Comparison of ENCODE assay signal across 21 cellular contexts in the genomic region with DNA sequence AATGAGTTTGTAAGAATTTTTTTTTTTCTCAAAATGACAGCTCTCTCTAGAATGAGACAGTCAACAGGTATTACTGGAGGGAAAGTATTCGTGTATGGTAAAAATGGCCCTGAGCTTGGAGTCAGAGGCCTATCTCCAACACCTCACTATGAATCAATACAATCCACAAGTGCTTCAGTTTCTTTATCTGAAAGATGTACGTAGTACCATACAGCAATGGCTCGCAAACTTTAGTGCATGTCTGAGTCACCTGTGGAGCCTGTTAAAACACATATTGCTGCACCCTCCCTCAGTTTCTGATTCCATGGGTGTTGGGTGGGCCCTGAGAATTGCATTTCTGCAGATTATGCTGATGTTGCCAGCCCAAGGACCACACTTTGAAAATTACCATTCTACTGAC. TPM values are rescaled to one million over a fixed set of nuclear protein-coding genes. Genes with fewer than 3 reads are reported as not detected.
A peak's percentile ranks its signal among the peaks of the same experiment; 100 is the strongest.
DNase-seq lines count a peak whose midpoint lies in the region; ATAC-seq and TF ChIP-seq lines count a peak whose summit lies in the region.
"Had no signal": no experiment of that assay in that cellular context is flagged by ENCODE, and none has a peak within 500 bp of the region (broad histone marks: within the 10 kb centered on the region; RNA-seq: fewer than 3 reads in every experiment).

No MANE protein-coding gene starts in this region.

- no peaks in the 10 kb centered on the region for H3K36me3 Mint-ChIP-seq in Caco-2 (ENCODE audit: insufficient read depth, unreplicated experiment)
- no peaks in the 10 kb centered on the region for H3K36me3 Mint-ChIP-seq in CD14-positive monocyte
- H3K36me3 Mint-ChIP-seq: CD4-positive, alpha-beta memory T cell had no signal

- no peaks in the 10 kb centered on the region for H3K27me3 ChIP-seq in RWPE2 (ENCODE audit: insufficient read depth, poor library complexity, severe bottlenecking)
- H3K27me3 ChIP-seq in Caco-2 (replicated peaks; ENCODE audit: control insufficient read depth, insufficient read depth, low read length): no peaks in the 10 kb centered on the region
- H3K27me3 ChIP-seq: BE2C; BLaER1 treated with 17β-estradiol and CSF1 and Interleukin-3, amounts not matched to agents 10 nM and 100 nM had no signal

- H3K27ac Mint-ChIP-seq in Caco-2 (ENCODE audit: unreplicated experiment) (no peak overlapping the region), CD14-positive monocyte (no peak overlapping the region)
- H3K27ac Mint-ChIP-seq: CD4-positive, alpha-beta memory T cell; GM23338; HFFc6 had no signal

- intact Hi-C loops in left colon (cut with DNase I, micrococcal nuclease) (no loop called here), Caco-2 (cut with micrococcal nuclease; ENCODE audit: unreplicated experiment) (no loop called here), CD14-positive monocyte (cut with micrococcal nuclease) (no loop called here)

- H3K27ac ChIP-seq in RWPE2 (ENCODE audit: poor library complexity, severe bottlenecking): no peak overlapping the region
- H3K27ac ChIP-seq: A549; BLaER1 treated with 17β-estradiol and CSF1 and Interleukin-3, amounts not matched to agents 10 nM and 100 nM had no signal

- H3K9me3 Mint-ChIP-seq in Caco-2 (ENCODE audit: unreplicated experiment) (no peaks in the 10 kb centered on the region), CD14-positive monocyte (peaks cover 0 to 4% (median 0%) of the 10 kb centered on the region in 7 donors)
- H3K9me3 Mint-ChIP-seq: GM23338 had no signal

- H3K4me1 Mint-ChIP-seq in Caco-2 (ENCODE audit: low read depth, unreplicated experiment) (no peaks in the 10 kb centered on the region), CD14-positive monocyte (no peaks in the 10 kb centered on the region)
- H3K4me1 Mint-ChIP-seq: CD4-positive, alpha-beta memory T cell; GM23338 had no signal

- POLR2A ChIA-PET in Caco-2 (lab: Charles Lee): no interaction called here

- ATAC-seq in RWPE2 (ENCODE audit: low read depth): peak; percentile 74
- peak; percentile 92 for ATAC-seq in left colon
- ATAC-seq in GM21717 (IDR thresholded peaks at IDR 0.05; ENCODE audit: unreplicated experiment): no peak
- ATAC-seq: A549, GM12878, GM23338 had no signal

- no peaks in the 10 kb centered on the region for H3K9me3 ChIP-seq in RWPE2 (ENCODE audit: severe bottlenecking)
- no peaks in the 10 kb centered on the region for H3K9me3 ChIP-seq in Caco-2
- H3K9me3 ChIP-seq: A549; BE2C; BLaER1 treated with 17β-estradiol and CSF1 and Interleukin-3, amounts not matched to agents 10 nM and 100 nM; HAP-1 had no signal

- H3K4me3 Mint-ChIP-seq in Caco-2 (ENCODE audit: unreplicated experiment): no peak overlapping the region
- H3K4me3 Mint-ChIP-seq in CD14-positive monocyte: no peak overlapping the region
- H3K4me3 Mint-ChIP-seq: CD4-positive, alpha-beta memory T cell; GM23338; HFFc6 had no signal

- peak; percentile 15 for DNase-seq in LoVo (ENCODE audit: low spot score)
- DNase-seq in RWPE2 (ENCODE audit: low spot score): no peak
- peak; percentile 82 for DNase-seq in epithelial cell of esophagus (ENCODE audit: low read depth)
- DNase-seq in left colon: no peak
- DNase-seq in Caco-2: no peak
- no peak for DNase-seq in CD14-positive monocyte (ENCODE audit: low spot score)
- DNase-seq: 8988T; ACHN; AML-193; BE2C; CD4-positive, alpha-beta memory T cell; COR-L47; DMS153; DND-41; HFFc6 had no signal

- no peaks in the 10 kb centered on the region for H3K4me1 ChIP-seq in RWPE2 (ENCODE audit: insufficient read depth, poor library complexity, severe bottlenecking)
- H3K4me1 ChIP-seq in Caco-2: no peaks in the 10 kb centered on the region
- H3K4me1 ChIP-seq: A549; BE2C; BLaER1 treated with 17β-estradiol and CSF1 and Interleukin-3, amounts not matched to agents 10 nM and 100 nM; HAP-1 had no signal

- TF ChIP-seq CTCF in RWPE2 (IDR thresholded peaks at IDR 0.05; ENCODE audit: poor library complexity, severe bottlenecking) (no peak), epithelial cell of esophagus (IDR thresholded peaks at IDR 0.05; ENCODE audit: insufficient read depth, low read depth, low read length, missing control alignments) (no peak), Caco-2 (IDR thresholded peaks at IDR 0.05; ENCODE audit: insufficient read depth in 1 of 2, low read depth in 1 of 2, low read length in 1 of 2, severe bottlenecking in 1 of 2, unreplicated experiment in 1 of 2) (no peak), CD14-positive monocyte (IDR thresholded peaks at IDR 0.05) (no peak)

- H3K36me3 ChIP-seq in RWPE2 (ENCODE audit: low read depth): no peaks in the 10 kb centered on the region
- no peaks in the 10 kb centered on the region for H3K36me3 ChIP-seq in Caco-2 (ENCODE audit: control insufficient read depth, insufficient read depth, low read length)
- H3K36me3 ChIP-seq: BE2C; BLaER1 treated with 17β-estradiol and CSF1 and Interleukin-3, amounts not matched to agents 10 nM and 100 nM; HAP-1 had no signal

- no TSS peak for BruUV-seq in Caco-2 (replicated peaks; lab: Mats Ljungman, UMichigan)

- CTCF ChIA-PET in Caco-2 (lab: Charles Lee): no interaction called here

- H3K27me3 Mint-ChIP-seq in Caco-2 (ENCODE audit: insufficient read depth, unreplicated experiment) (peaks cover 18% of the 10 kb centered on the region), CD14-positive monocyte (ENCODE audit: low read depth in 3 of 3) (peaks cover 1 to 11% (median 6%) of the 10 kb centered on the region in 3 donors)

- no peak overlapping the region for H3K4me3 ChIP-seq in RWPE2 (ENCODE audit: severe bottlenecking)
- H3K4me3 ChIP-seq in epithelial cell of esophagus (ENCODE audit: low read length): no peak overlapping the region
- H3K4me3 ChIP-seq in Caco-2 (ENCODE audit: low read depth, low read length): no peak overlapping the region
- H3K4me3 ChIP-seq: A549; BLaER1 treated with 17β-estradiol and CSF1 and Interleukin-3, amounts not matched to agents 10 nM and 100 nM; GM12878; GM23338; HAP-1 had no signal

RNA-seq across cellular contexts. Expression of a gene that starts 44.6 kb away (rescaled TPM):
- total RNA-seq in left colon (1 to 10 TPM; 3.6 to 8.1 TPM), Caco-2 (2022) (0.61 and 0.70 TPM in 2 replicates)
- not detected for polyA plus RNA-seq in CD14-positive monocyte
- total RNA-seq: GM23338, HFFc6 had no signal
- polyA plus RNA-seq: GM23338 had no signal

Comparison
In these comparisons a context has a peak if more than half of its experiments do, and no peak if none do; other contexts are left out.
1. DNase-seq: peak in LoVo (single experiment) and epithelial cell of esophagus (single experiment); none in RWPE2 (single experiment), left colon (0 of 2), Caco-2 (0 of 2) and CD14-positive monocyte (single experiment).